19 cellular contexts compared by ENCODE assay signal in genomic region chr5:113181853-113182490, GRCh38.
DNase-seq lines count a peak whose midpoint lies in the region; ATAC-seq, FAIRE-seq and TF ChIP-seq lines count a peak whose summit lies in the region.
"Had no signal": no experiment of that assay in that cellular context is flagged by ENCODE, and none has a peak within 500 bp of the region (broad histone marks: within the 10 kb centered on the region; RNA-seq: fewer than 3 reads in every experiment).

No MANE protein-coding gene starts in this region.

- H3K27ac Mint-ChIP-seq in activated naive CD8-positive, alpha-beta T cell treated with anti-CD3 and anti-CD28 coated beads, Interleukin-2, amount 10 ng/mL, durations not matched to agents 7 days and 5 days: no peak overlapping the region
- no peak overlapping the region for H3K27ac Mint-ChIP-seq in activated naive CD8-positive, alpha-beta T cell treated with anti-CD3 and anti-CD28 coated beads for 36 hours
- peak overlapping the region; percentile 49 for H3K27ac Mint-ChIP-seq in astrocyte (ENCODE audit: unreplicated experiment)
- H3K27ac Mint-ChIP-seq: CD4-positive, alpha-beta T cell; HFFc6 had no signal

- no peak overlapping the region for H3K4me3 Mint-ChIP-seq in activated naive CD8-positive, alpha-beta T cell treated with anti-CD3 and anti-CD28 coated beads, Interleukin-2, amount 10 ng/mL, durations not matched to agents 7 days and 5 days
- H3K4me3 Mint-ChIP-seq in activated naive CD8-positive, alpha-beta T cell treated with anti-CD3 and anti-CD28 coated beads for 36 hours: no peak overlapping the region
- no peak overlapping the region for H3K4me3 Mint-ChIP-seq in astrocyte (ENCODE audit: unreplicated experiment)
- H3K4me3 Mint-ChIP-seq: CD4-positive, alpha-beta T cell; HFFc6 had no signal

- no peak overlapping the region for H2AFZ ChIP-seq in astrocyte (ENCODE audit: low read depth, low read length)

- no peak overlapping the region for H3K4me2 ChIP-seq in astrocyte (ENCODE audit: low read length)
- H3K4me2 ChIP-seq: A549 had no signal

- H3K4me1 Mint-ChIP-seq in activated naive CD8-positive, alpha-beta T cell treated with anti-CD3 and anti-CD28 coated beads, Interleukin-2, amount 10 ng/mL, durations not matched to agents 7 days and 5 days: peaks cover 8% of the 10 kb centered on the region
- peaks cover 6% of the 10 kb centered on the region for H3K4me1 Mint-ChIP-seq in activated naive CD8-positive, alpha-beta T cell treated with anti-CD3 and anti-CD28 coated beads for 36 hours
- peaks cover 17% of the 10 kb centered on the region for H3K4me1 Mint-ChIP-seq in astrocyte (ENCODE audit: low read depth, unreplicated experiment)

- no peaks in the 10 kb centered on the region for H3K4me1 ChIP-seq in RWPE2 (ENCODE audit: insufficient read depth, poor library complexity, severe bottlenecking)
- H3K4me1 ChIP-seq in astrocyte (ENCODE audit: insufficient read depth, low read length): no peaks in the 10 kb centered on the region
- peaks cover 15 to 39% (median 21%) of the 10 kb centered on the region in 4 donors for H3K4me1 ChIP-seq in esophagus muscularis mucosa
- H3K4me1 ChIP-seq: A549, Peyer's patch had no signal

- no peak overlapping the region for H3K4me3 ChIP-seq in RWPE2 (ENCODE audit: severe bottlenecking)
- no peak overlapping the region for H3K4me3 ChIP-seq in astrocyte (ENCODE audit: insufficient read depth, low read depth, low read length)
- H3K4me3 ChIP-seq in esophagus muscularis mucosa: no peak overlapping the region
- H3K4me3 ChIP-seq: A549, MG63, Peyer's patch had no signal

- peaks cover 59% of the 10 kb centered on the region for H4K20me1 ChIP-seq in astrocyte (ENCODE audit: insufficient read depth, low read length)

- no peak for DNase-seq in activated naive CD8-positive, alpha-beta T cell treated with anti-CD3 and anti-CD28 coated beads, Interleukin-2, amount 10 ng/mL, durations not matched to agents 7 days and 5 days
- DNase-seq in activated naive CD8-positive, alpha-beta T cell treated with anti-CD3 and anti-CD28 coated beads for 36 hours: no peak
- DNase-seq in RWPE2 (ENCODE audit: low spot score) (no peak), astrocyte (ENCODE audit: low read depth) (no peak), NCI-H748 (lab: John Stamatoyannopoulos, UW; ENCODE audit: unreplicated experiment) (no peak), esophagus muscularis mucosa (ENCODE audit: extremely low spot score) (no peak), islet precursor cell (no peak)
- no peak for DNase-seq in stimulated activated naive CD8-positive, alpha-beta T cell treated with anti-CD3 and anti-CD28 coated beads, Interleukin-15, Interleukin-2, amounts not matched to agents 100 U/mL and 50 U/mL, for 24 hours
- DNase-seq: CD4-positive, alpha-beta T cell; HFFc6; KG1; MG63; NCI-H1092 treated with DMSO at 0.1 percent for 48 hours; NCI-H187; NCI-H446 treated with DMSO at 0.1 percent for 48 hours; NCI-H82; Peyer's patch had no signal

- intact Hi-C loops in esophagus muscularis mucosa (cut with DNase I): no loop called here

- peaks cover 7% of the 10 kb centered on the region for H3K79me2 ChIP-seq in astrocyte (ENCODE audit: insufficient read depth, low read length)

- TF ChIP-seq CTCF in RWPE2 (IDR thresholded peaks at IDR 0.05; ENCODE audit: poor library complexity, severe bottlenecking) (no peak), astrocyte (IDR thresholded peaks at IDR 0.05; ENCODE audit: insufficient read depth, low read depth, low read length) (no peak), esophagus muscularis mucosa (IDR thresholded peaks at IDR 0.05) (no peak)

- peak; percentile 47 for ATAC-seq in activated naive CD8-positive, alpha-beta T cell treated with anti-CD3 and anti-CD28 coated beads, Interleukin-2, amount 10 ng/mL, durations not matched to agents 7 days and 5 days (ENCODE audit: low read depth)
- ATAC-seq in RWPE2 (ENCODE audit: low read depth): peak; percentile 17; the same call in 1 of the 3 replicates
- ATAC-seq in stimulated activated naive CD8-positive, alpha-beta T cell treated with anti-CD3 and anti-CD28 coated beads, Interleukin-15, Interleukin-2, amounts not matched to agents 100 U/mL and 50 U/mL, for 24 hours: peak; percentile 76
- ATAC-seq: A549 had no signal

- WGBS in esophagus muscularis mucosa: 89% methylated on average over 3 of the region's 3 CpGs

- H3K9me3 ChIP-seq in RWPE2 (ENCODE audit: severe bottlenecking) (no peaks in the 10 kb centered on the region), astrocyte (ENCODE audit: insufficient read depth, low read depth, low read length) (no peaks in the 10 kb centered on the region), esophagus muscularis mucosa (no peaks in the 10 kb centered on the region)
- H3K9me3 ChIP-seq: A549, MG63, Peyer's patch had no signal

- H3K36me3 Mint-ChIP-seq in activated naive CD8-positive, alpha-beta T cell treated with anti-CD3 and anti-CD28 coated beads, Interleukin-2, amount 10 ng/mL, durations not matched to agents 7 days and 5 days: no peaks in the 10 kb centered on the region
- no peaks in the 10 kb centered on the region for H3K36me3 Mint-ChIP-seq in activated naive CD8-positive, alpha-beta T cell treated with anti-CD3 and anti-CD28 coated beads for 36 hours
- H3K36me3 Mint-ChIP-seq in astrocyte (ENCODE audit: low read depth, unreplicated experiment): peaks cover 6% of the 10 kb centered on the region

- H3K27ac ChIP-seq in RWPE2 (ENCODE audit: poor library complexity, severe bottlenecking) (no peak overlapping the region), astrocyte (ENCODE audit: low read depth, low read length) (no peak overlapping the region), esophagus muscularis mucosa (replicated peaks in 1 of 4) (no peak overlapping the region)
- H3K27ac ChIP-seq: A549, HL-60, Peyer's patch had no signal

- TF ChIP-seq POLR2A in esophagus muscularis mucosa (IDR thresholded peaks at IDR 0.05; ENCODE audit: low read depth): no peak

- peaks cover 11% of the 10 kb centered on the region for H3K27me3 Mint-ChIP-seq in activated naive CD8-positive, alpha-beta T cell treated with anti-CD3 and anti-CD28 coated beads, Interleukin-2, amount 10 ng/mL, durations not matched to agents 7 days and 5 days
- H3K27me3 Mint-ChIP-seq in activated naive CD8-positive, alpha-beta T cell treated with anti-CD3 and anti-CD28 coated beads for 36 hours: no peaks in the 10 kb centered on the region
- no peaks in the 10 kb centered on the region for H3K27me3 Mint-ChIP-seq in astrocyte (ENCODE audit: low read depth, unreplicated experiment)
- H3K27me3 Mint-ChIP-seq: CD4-positive, alpha-beta T cell had no signal

- no peak for TF ChIP-seq EP300 in esophagus muscularis mucosa (IDR thresholded peaks at IDR 0.05)

- H3K27me3 ChIP-seq in RWPE2 (ENCODE audit: insufficient read depth, poor library complexity, severe bottlenecking) (no peaks in the 10 kb centered on the region), astrocyte (ENCODE audit: insufficient read depth, low read length) (no peaks in the 10 kb centered on the region), esophagus muscularis mucosa (no peaks in the 10 kb centered on the region)
- H3K27me3 ChIP-seq: Peyer's patch had no signal

- POLR2A ChIA-PET in activated naive CD8-positive, alpha-beta T cell treated with anti-CD3 and anti-CD28 coated beads, Interleukin-2, amount 10 ng/mL, durations not matched to agents 7 days and 5 days (lab: Charles Lee): no interaction called here

- H3K9me3 Mint-ChIP-seq in activated naive CD8-positive, alpha-beta T cell treated with anti-CD3 and anti-CD28 coated beads, Interleukin-2, amount 10 ng/mL, durations not matched to agents 7 days and 5 days: no peaks in the 10 kb centered on the region
- H3K9me3 Mint-ChIP-seq in activated naive CD8-positive, alpha-beta T cell treated with anti-CD3 and anti-CD28 coated beads for 36 hours: no peaks in the 10 kb centered on the region
- no peaks in the 10 kb centered on the region for H3K9me3 Mint-ChIP-seq in astrocyte (ENCODE audit: unreplicated experiment)
- H3K9me3 Mint-ChIP-seq: CD4-positive, alpha-beta T cell; HFFc6 had no signal

- no peak overlapping the region for H3K9ac ChIP-seq in astrocyte (ENCODE audit: low read length)

- no peak for FAIRE-seq in astrocyte (lab: Jason Lieb, UNC)
- FAIRE-seq: A549 had no signal

- H3K36me3 ChIP-seq in RWPE2 (ENCODE audit: low read depth) (no peaks in the 10 kb centered on the region), astrocyte (ENCODE audit: insufficient read depth, low read length) (no peaks in the 10 kb centered on the region), esophagus muscularis mucosa (no peaks in the 10 kb centered on the region)
- H3K36me3 ChIP-seq: MG63, Peyer's patch had no signal

Comparison
In these comparisons a context has a peak if more than half of its experiments do, and no peak if none do; other contexts are left out.
1. ATAC-seq: peak in every context shown above with its lines; median percentile 76 in stimulated activated naive CD8-positive, alpha-beta T cell treated with anti-CD3 and anti-CD28 coated beads, Interleukin-15, Interleukin-2, amounts not matched to agents 100 U/mL and 50 U/mL, for 24 hours; 47 in activated naive CD8-positive, alpha-beta T cell treated with anti-CD3 and anti-CD28 coated beads, Interleukin-2, amount 10 ng/mL, durations not matched to agents 7 days and 5 days; 17 in RWPE2.